ENCODE assay signal across 1 cellular context in genomic region chr12:52695039-52695438, GRCh38.
TF ChIP-seq lines count a peak whose summit lies in the region.

No MANE protein-coding gene starts in this region.

TF ChIP-seq in K562, 482 proteins besides CTCF, POLR2A, EP300 and RAD21:
- TF ChIP-seq ZNF133 (CRISPR knock-in tag; IDR thresholded peaks at IDR 0.05) (no peak), RBM25 (IDR thresholded peaks at IDR 0.05; ENCODE audit: low read depth, low read length, severe bottlenecking) (peak; percentile 62), DIDO1 (tag; IDR thresholded peaks at IDR 0.05; ENCODE audit: low read depth) (no peak), HIVEP1 (CRISPR knock-in tag; IDR thresholded peaks at IDR 0.05) (no peak), FOXA1 (IDR thresholded peaks at IDR 0.05; ENCODE audit: borderline replicate concordance) (no peak)
